In genomic region chr12:114812858-114813761, GRCh38 we compare ENCODE assay signal across 12 cellular contexts.
A peak's percentile ranks its signal among the peaks of the same experiment; 100 is the strongest.
DNase-seq lines count a peak whose midpoint lies in the region; ATAC-seq and TF ChIP-seq lines count a peak whose summit lies in the region.
"Had no signal": no experiment of that assay in that cellular context is flagged by ENCODE, and none has a peak within 500 bp of the region (broad histone marks: within the 10 kb centered on the region; RNA-seq: fewer than 3 reads in every experiment).

No MANE protein-coding gene starts in this region.

- DNase-seq in AG08396 (ENCODE audit: low spot score) (peak; percentile 72), MV-4-11 (lab: John Stamatoyannopoulos, UW) (peak; percentile 73), middle frontal gyrus (ENCODE audit: extremely low spot score, low spot score) (peak; percentile 8), AG08395 (ENCODE audit: low spot score) (no peak)
- DNase-seq: activated T-cell treated with anti-CD3 and anti-CD28 coated beads, Interleukin-2, amount 50 U/mL, for 4 hours; CD4-positive, alpha-beta T cell; right cardiac atrium; Right ventricle myocardium superior had no signal

- H3K4me3 Mint-ChIP-seq in brain: peak overlapping the region; percentile 29 to 72 (median 66)
- H3K4me3 Mint-ChIP-seq: activated T-cell treated with anti-CD3 and anti-CD28 coated beads, Interleukin-2, amount 50 U/mL, for 4 hours; CD4-positive, alpha-beta T cell had no signal

- H3K4me1 Mint-ChIP-seq in brain: peaks cover 31% of the 10 kb centered on the region

- peaks cover 71% of the 10 kb centered on the region for H3K27me3 Mint-ChIP-seq in brain

- H3K27ac Mint-ChIP-seq in brain: peak overlapping the region in 3 of 5 experiments; percentile 37 to 92 (median 85)
- H3K27ac Mint-ChIP-seq: CD4-positive, alpha-beta T cell had no signal

- H3K9me3 Mint-ChIP-seq in brain: peaks cover 0 to 6% (median 0%) of the 10 kb centered on the region in 5 experiments
- H3K9me3 Mint-ChIP-seq: activated T-cell treated with anti-CD3 and anti-CD28 coated beads, Interleukin-2, amount 50 U/mL, for 4 hours had no signal

- TF ChIP-seq CTCF in brain (conservative IDR thresholded peaks at IDR 0.05): no peak

- ATAC-seq in HG02938 (IDR thresholded peaks at IDR 0.05; ENCODE audit: unreplicated experiment): no peak
- no peak for ATAC-seq in HG03378 (IDR thresholded peaks at IDR 0.05; ENCODE audit: unreplicated experiment)
- ATAC-seq in HG03175 (IDR thresholded peaks at IDR 0.05; ENCODE audit: unreplicated experiment): no peak
- ATAC-seq: activated T-cell treated with anti-CD3 and anti-CD28 coated beads, Interleukin-2, amount 50 U/mL, for 4 hours had no signal

- H3K36me3 Mint-ChIP-seq in brain: no peaks in the 10 kb centered on the region
